Comparison of ENCODE assay signal across 1 cellular context in genomic region chr9:137028281-137029057, GRCh38.
TF ChIP-seq lines count a peak whose summit lies in the region.

No MANE protein-coding gene starts in this region.

TF ChIP-seq in HepG2, 621 proteins besides CTCF, POLR2A, EP300 and RAD21 (continued from another document and continues in another):
- TF ChIP-seq CSRNP1 (CRISPR knock-in tag; IDR thresholded peaks at IDR 0.05): no peak
- TF ChIP-seq ZIK1 (CRISPR knock-in tag; IDR thresholded peaks at IDR 0.05; ENCODE audit: borderline replicate concordance, low read depth): no peak
- TF ChIP-seq ZNF709 (CRISPR knock-in tag; IDR thresholded peaks at IDR 0.05): 0 out of 2 replicates have a peak, but pooled peaks have one; percentile 32
- no peak for TF ChIP-seq ZNF20 (CRISPR knock-in tag; IDR thresholded peaks at IDR 0.05)
- TF ChIP-seq ESRRA (CRISPR knock-in tag; IDR thresholded peaks at IDR 0.05; ENCODE audit: low read depth): no peak
- no peak for TF ChIP-seq PRPF4 (IDR thresholded peaks at IDR 0.05; ENCODE audit: low read depth, low read length, poor library complexity, severe bottlenecking)
- TF ChIP-seq, protein P1, sequence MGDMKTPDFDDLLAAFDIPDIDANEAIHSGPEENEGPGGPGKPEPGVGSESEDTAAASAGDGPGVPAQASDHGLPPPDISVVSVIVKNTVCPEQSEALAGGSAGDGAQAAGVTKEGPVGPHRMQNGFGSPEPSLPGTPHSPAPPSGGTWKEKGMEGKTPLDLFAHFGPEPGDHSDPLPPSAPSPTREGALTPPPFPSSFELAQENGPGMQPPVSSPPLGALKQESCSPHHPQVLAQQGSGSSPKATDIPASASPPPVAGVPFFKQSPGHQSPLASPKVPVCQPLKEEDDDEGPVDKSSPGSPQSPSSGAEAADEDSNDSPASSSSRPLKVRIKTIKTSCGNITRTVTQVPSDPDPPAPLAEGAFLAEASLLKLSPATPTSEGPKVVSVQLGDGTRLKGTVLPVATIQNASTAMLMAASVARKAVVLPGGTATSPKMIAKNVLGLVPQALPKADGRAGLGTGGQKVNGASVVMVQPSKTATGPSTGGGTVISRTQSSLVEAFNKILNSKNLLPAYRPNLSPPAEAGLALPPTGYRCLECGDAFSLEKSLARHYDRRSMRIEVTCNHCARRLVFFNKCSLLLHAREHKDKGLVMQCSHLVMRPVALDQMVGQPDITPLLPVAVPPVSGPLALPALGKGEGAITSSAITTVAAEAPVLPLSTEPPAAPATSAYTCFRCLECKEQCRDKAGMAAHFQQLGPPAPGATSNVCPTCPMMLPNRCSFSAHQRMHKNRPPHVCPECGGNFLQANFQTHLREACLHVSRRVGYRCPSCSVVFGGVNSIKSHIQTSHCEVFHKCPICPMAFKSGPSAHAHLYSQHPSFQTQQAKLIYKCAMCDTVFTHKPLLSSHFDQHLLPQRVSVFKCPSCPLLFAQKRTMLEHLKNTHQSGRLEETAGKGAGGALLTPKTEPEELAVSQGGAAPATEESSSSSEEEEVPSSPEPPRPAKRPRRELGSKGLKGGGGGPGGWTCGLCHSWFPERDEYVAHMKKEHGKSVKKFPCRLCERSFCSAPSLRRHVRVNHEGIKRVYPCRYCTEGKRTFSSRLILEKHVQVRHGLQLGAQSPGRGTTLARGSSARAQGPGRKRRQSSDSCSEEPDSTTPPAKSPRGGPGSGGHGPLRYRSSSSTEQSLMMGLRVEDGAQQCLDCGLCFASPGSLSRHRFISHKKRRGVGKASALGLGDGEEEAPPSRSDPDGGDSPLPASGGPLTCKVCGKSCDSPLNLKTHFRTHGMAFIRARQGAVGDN (CRISPR knock-in tag; IDR thresholded peaks at IDR 0.05): peak; percentile 61; the same call in 1 of the 2 replicates
- TF ChIP-seq MYNN (CRISPR knock-in tag; IDR thresholded peaks at IDR 0.05; ENCODE audit: low read depth): no peak
- TF ChIP-seq ZNF563 (CRISPR knock-in tag; IDR thresholded peaks at IDR 0.05): peak; percentile 78; the same call in 1 of the 2 replicates
- peak; percentile 52; the same call in 1 of the 2 replicates for TF ChIP-seq ZBTB7B (CRISPR knock-in tag; IDR thresholded peaks at IDR 0.05)
- peak; percentile 52; the same call in 1 of the 2 replicates for TF ChIP-seq HDAC1 (CRISPR knock-in tag; IDR thresholded peaks at IDR 0.05)
- TF ChIP-seq KLF11 (CRISPR knock-in tag; IDR thresholded peaks at IDR 0.05): no peak
- TF ChIP-seq HNRNPL (IDR thresholded peaks at IDR 0.05; ENCODE audit: low read depth, low read length): 0 out of 2 replicates have a peak, but pooled peaks have one; percentile 42
- TF ChIP-seq ZNF207 (IDR thresholded peaks at IDR 0.05; ENCODE audit: borderline replicate concordance): no peak
- TF ChIP-seq ZBTB33 (CRISPR knock-in tag; IDR thresholded peaks at IDR 0.05): 0 out of 2 replicates have a peak, but pooled peaks have one; percentile 5
- no peak for TF ChIP-seq ZNF451 (CRISPR knock-in tag; IDR thresholded peaks at IDR 0.05)
- TF ChIP-seq, protein P2, sequence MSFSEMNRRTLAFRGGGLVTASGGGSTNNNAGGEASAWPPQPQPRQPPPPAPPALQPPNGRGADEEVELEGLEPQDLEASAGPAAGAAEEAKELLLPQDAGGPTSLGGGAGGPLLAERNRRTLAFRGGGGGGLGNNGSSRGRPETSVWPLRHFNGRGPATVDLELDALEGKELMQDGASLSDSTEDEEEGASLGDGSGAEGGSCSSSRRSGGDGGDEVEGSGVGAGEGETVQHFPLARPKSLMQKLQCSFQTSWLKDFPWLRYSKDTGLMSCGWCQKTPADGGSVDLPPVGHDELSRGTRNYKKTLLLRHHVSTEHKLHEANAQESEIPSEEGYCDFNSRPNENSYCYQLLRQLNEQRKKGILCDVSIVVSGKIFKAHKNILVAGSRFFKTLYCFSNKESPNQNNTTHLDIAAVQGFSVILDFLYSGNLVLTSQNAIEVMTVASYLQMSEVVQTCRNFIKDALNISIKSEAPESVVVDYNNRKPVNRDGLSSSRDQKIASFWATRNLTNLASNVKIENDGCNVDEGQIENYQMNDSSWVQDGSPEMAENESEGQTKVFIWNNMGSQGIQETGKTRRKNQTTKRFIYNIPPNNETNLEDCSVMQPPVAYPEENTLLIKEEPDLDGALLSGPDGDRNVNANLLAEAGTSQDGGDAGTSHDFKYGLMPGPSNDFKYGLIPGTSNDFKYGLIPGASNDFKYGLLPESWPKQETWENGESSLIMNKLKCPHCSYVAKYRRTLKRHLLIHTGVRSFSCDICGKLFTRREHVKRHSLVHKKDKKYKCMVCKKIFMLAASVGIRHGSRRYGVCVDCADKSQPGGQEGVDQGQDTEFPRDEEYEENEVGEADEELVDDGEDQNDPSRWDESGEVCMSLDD (CRISPR knock-in tag; IDR thresholded peaks at IDR 0.05; ENCODE audit: borderline replicate concordance): no peak; the same call in 1 of the 2 replicates
- TF ChIP-seq HMGXB4 (CRISPR knock-in tag; IDR thresholded peaks at IDR 0.05; ENCODE audit: borderline replicate concordance in 1 of 2, low read depth in 1 of 2): peak in 1 of 2 experiments; percentile 24; a peak in 1 of 4 replicates
- no peak for TF ChIP-seq SIX4 (CRISPR knock-in tag; IDR thresholded peaks at IDR 0.05)
- no peak for TF ChIP-seq NFKB2 (CRISPR knock-in tag; IDR thresholded peaks at IDR 0.05; ENCODE audit: borderline replicate concordance)
- TF ChIP-seq, protein P3, sequence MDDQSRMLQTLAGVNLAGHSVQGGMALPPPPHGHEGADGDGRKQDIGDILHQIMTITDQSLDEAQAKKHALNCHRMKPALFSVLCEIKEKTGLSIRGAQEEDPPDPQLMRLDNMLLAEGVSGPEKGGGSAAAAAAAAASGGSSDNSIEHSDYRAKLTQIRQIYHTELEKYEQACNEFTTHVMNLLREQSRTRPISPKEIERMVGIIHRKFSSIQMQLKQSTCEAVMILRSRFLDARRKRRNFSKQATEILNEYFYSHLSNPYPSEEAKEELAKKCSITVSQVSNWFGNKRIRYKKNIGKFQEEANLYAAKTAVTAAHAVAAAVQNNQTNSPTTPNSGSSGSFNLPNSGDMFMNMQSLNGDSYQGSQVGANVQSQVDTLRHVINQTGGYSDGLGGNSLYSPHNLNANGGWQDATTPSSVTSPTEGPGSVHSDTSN (CRISPR knock-in tag; IDR thresholded peaks at IDR 0.05; ENCODE audit: borderline replicate concordance): no peak
- no peak for TF ChIP-seq CREM (IDR thresholded peaks at IDR 0.05)
- TF ChIP-seq CREM (CRISPR knock-in tag; IDR thresholded peaks at IDR 0.05): no peak
- TF ChIP-seq ZNF75D (CRISPR knock-in tag; IDR thresholded peaks at IDR 0.05; ENCODE audit: borderline replicate concordance): no peak
- TF ChIP-seq RFX5 (IDR thresholded peaks at IDR 0.05; ENCODE audit: low read depth, low read length): no peak
- no peak for TF ChIP-seq ZBTB8A (CRISPR knock-in tag; IDR thresholded peaks at IDR 0.05; ENCODE audit: borderline replicate concordance, low read depth)
- TF ChIP-seq HNRNPLL (IDR thresholded peaks at IDR 0.05; ENCODE audit: low read depth, low read length, poor library complexity, severe bottlenecking): peak; percentile 58
- TF ChIP-seq ARID2 (CRISPR knock-in tag; IDR thresholded peaks at IDR 0.05; ENCODE audit: borderline replicate concordance): no peak
- TF ChIP-seq XRCC5 (optimal IDR thresholded peaks at IDR 0.05; ENCODE audit: low read length): no peak
- TF ChIP-seq SATB2 (CRISPR knock-in tag; IDR thresholded peaks at IDR 0.05): no peak
- no peak for TF ChIP-seq PHF8 (CRISPR knock-in tag; IDR thresholded peaks at IDR 0.05)
- no peak for TF ChIP-seq ZNF720 (CRISPR knock-in tag; IDR thresholded peaks at IDR 0.05)
- peak; percentile 51; the same call in 1 of the 2 replicates for TF ChIP-seq ARID4A (CRISPR knock-in tag; IDR thresholded peaks at IDR 0.05; ENCODE audit: borderline replicate concordance)
- no peak for TF ChIP-seq HMG20B (CRISPR knock-in tag; conservative IDR thresholded peaks at IDR 0.05)
- TF ChIP-seq, protein P4, sequence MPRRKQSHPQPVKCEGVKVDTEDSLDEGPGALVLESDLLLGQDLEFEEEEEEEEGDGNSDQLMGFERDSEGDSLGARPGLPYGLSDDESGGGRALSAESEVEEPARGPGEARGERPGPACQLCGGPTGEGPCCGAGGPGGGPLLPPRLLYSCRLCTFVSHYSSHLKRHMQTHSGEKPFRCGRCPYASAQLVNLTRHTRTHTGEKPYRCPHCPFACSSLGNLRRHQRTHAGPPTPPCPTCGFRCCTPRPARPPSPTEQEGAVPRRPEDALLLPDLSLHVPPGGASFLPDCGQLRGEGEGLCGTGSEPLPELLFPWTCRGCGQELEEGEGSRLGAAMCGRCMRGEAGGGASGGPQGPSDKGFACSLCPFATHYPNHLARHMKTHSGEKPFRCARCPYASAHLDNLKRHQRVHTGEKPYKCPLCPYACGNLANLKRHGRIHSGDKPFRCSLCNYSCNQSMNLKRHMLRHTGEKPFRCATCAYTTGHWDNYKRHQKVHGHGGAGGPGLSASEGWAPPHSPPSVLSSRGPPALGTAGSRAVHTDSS (CRISPR knock-in tag; conservative IDR thresholded peaks at IDR 0.05): no peak
- no peak for TF ChIP-seq ZNF766 (CRISPR knock-in tag; IDR thresholded peaks at IDR 0.05; ENCODE audit: borderline replicate concordance)
- TF ChIP-seq PCBP2 (optimal IDR thresholded peaks at IDR 0.05; ENCODE audit: low read depth, low read length, poor library complexity, severe bottlenecking): no peak
- TF ChIP-seq GABPB1 (CRISPR knock-in tag; IDR thresholded peaks at IDR 0.05): peak; percentile 37; the same call in 1 of the 2 replicates
- 0 out of 2 replicates have a peak, but pooled peaks have one; percentile 9 for TF ChIP-seq SALL2 (CRISPR knock-in tag; IDR thresholded peaks at IDR 0.05)
- TF ChIP-seq ISL2 (CRISPR knock-in tag; IDR thresholded peaks at IDR 0.05): peak; percentile 24; the same call in 1 of the 2 replicates
- TF ChIP-seq ZFY (CRISPR knock-in tag; IDR thresholded peaks at IDR 0.05): no peak; the same call in 1 of the 2 replicates
- TF ChIP-seq, protein P5, sequence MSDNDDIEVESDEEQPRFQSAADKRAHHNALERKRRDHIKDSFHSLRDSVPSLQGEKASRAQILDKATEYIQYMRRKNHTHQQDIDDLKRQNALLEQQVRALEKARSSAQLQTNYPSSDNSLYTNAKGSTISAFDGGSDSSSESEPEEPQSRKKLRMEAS (IDR thresholded peaks at IDR 0.05): 0 out of 2 replicates have a peak, but pooled peaks have one; percentile 15
- no peak for TF ChIP-seq ZNF557 (CRISPR knock-in tag; IDR thresholded peaks at IDR 0.05)
- TF ChIP-seq TCF7L2 (IDR thresholded peaks at IDR 0.05; ENCODE audit: low read depth, low read length): no peak
